ENCODE assay signal across 8 cellular contexts in genomic region chr4:148443550-148444295, GRCh38. TPM values are rescaled to one million over a fixed set of nuclear protein-coding genes. Genes with fewer than 3 reads are reported as not detected.
DNase-seq lines count a peak whose midpoint lies in the region; ATAC-seq and TF ChIP-seq lines count a peak whose summit lies in the region.

No MANE protein-coding gene starts in this region.

- TF ChIP-seq CTCF in AG04449 (IDR thresholded peaks at IDR 0.05; ENCODE audit: insufficient read depth, low read length, missing control alignments) (no peak), LNCaP clone FGC (IDR thresholded peaks at IDR 0.05; ENCODE audit: control insufficient read depth, extremely low read depth, insufficient read depth) (no peak)

- intact Hi-C loops in left cardiac atrium (cut with DNase I): loop anchor here in 1 of 2 donors (10.0 kb wide), 1 partner anchor 159 kb away; no protein-coding TSS in a partner anchor

- H3K4me3 ChIP-seq in AG04449 (ENCODE audit: low read depth, low read length) (peak overlapping the region; percentile 51), LNCaP clone FGC (ENCODE audit: low read depth, low read length) (peak overlapping the region; percentile 83)

- ATAC-seq in left cardiac atrium (no peak), GM18517 (IDR thresholded peaks at IDR 0.05; ENCODE audit: unreplicated experiment) (no peak)

- CTCF ChIA-PET in AG04449 (lab: Yijun Ruan, JAX): no interaction called here

- POLR2A ChIA-PET in AG04449 (lab: Yijun Ruan, JAX): no interaction called here

- DNase-seq in AG04449 (ENCODE audit: low read depth, low spot score): no peak
- no peak for DNase-seq in LNCaP clone FGC (ENCODE audit: low read depth)
- DNase-seq in activated gamma-delta T cell treated with anti-CD3 and anti-CD28 coated beads, Interleukin-2, amount 50 U/mL, for 16 hours (ENCODE audit: low read depth): peak; percentile 13
- peak; percentile 47 for DNase-seq in left cardiac atrium
- DNase-seq in retina: peak; percentile 75
- DNase-seq in NCI-H1092 treated with DMSO at 0.1 percent for 48 hours (lab: John Stamatoyannopoulos, UW): no peak
- no peak for DNase-seq in occipital lobe (lab: John Stamatoyannopoulos, UW)

RNA-seq across cellular contexts. Expression of gene NR3C2, which starts 1.5 kb away (rescaled TPM):
- total RNA-seq in left cardiac atrium: 10 to 100 TPM; 18.4 to 23.8 TPM
- total RNA-seq in occipital lobe: 10.9 TPM

Comparison
In these comparisons a context has a peak if more than half of its experiments do, and no peak if none do; other contexts are left out.
1. DNase-seq: peak in activated gamma-delta T cell treated with anti-CD3 and anti-CD28 coated beads, Interleukin-2, amount 50 U/mL, for 16 hours (single experiment), left cardiac atrium (single experiment) and retina (single experiment); none in AG04449 (single experiment), LNCaP clone FGC (single experiment), NCI-H1092 treated with DMSO at 0.1 percent for 48 hours (single experiment) and occipital lobe (single experiment).